10 cellular contexts compared by ENCODE assay signal in genomic region chr3:66481071-66482001, GRCh38. TPM values are rescaled to one million over a fixed set of nuclear protein-coding genes. Genes with fewer than 3 reads are reported as not detected.
DNase-seq lines count a peak whose midpoint lies in the region; ATAC-seq and TF ChIP-seq lines count a peak whose summit lies in the region.
"Had no signal": no experiment of that assay in that cellular context is flagged by ENCODE, and none has a peak within 500 bp of the region (broad histone marks: within the 10 kb centered on the region; RNA-seq: fewer than 3 reads in every experiment).

No MANE protein-coding gene starts in this region.

- peak overlapping the region; percentile 67 for H3K27ac Mint-ChIP-seq in CD8-positive, alpha-beta T cell
- peak overlapping the region; percentile 78 for H3K27ac Mint-ChIP-seq in activated naive CD8-positive, alpha-beta T cell treated with anti-CD3 and anti-CD28 coated beads, Interleukin-2, amount 10 ng/mL, durations not matched to agents 7 days and 5 days
- H3K27ac Mint-ChIP-seq in naive thymus-derived CD4-positive, alpha-beta T cell = peak overlapping the region; percentile 56 to 91 (median 70)

- peaks cover 32% of the 10 kb centered on the region for H3K4me1 ChIP-seq in CD8-positive, alpha-beta T cell (ENCODE audit: insufficient read depth, low read length)
- peaks cover 37 to 58% of the 10 kb centered on the region in 2 donors for H3K4me1 ChIP-seq in naive thymus-derived CD4-positive, alpha-beta T cell (ENCODE audit: control insufficient read depth in 2 of 2, insufficient read depth in 2 of 2, low read length in 2 of 2)
- H3K4me1 ChIP-seq: parathyroid adenoma had no signal

- H3K9me3 ChIP-seq in CD8-positive, alpha-beta T cell (ENCODE audit: low read length) = no peaks in the 10 kb centered on the region
- H3K9me3 ChIP-seq in naive thymus-derived CD4-positive, alpha-beta T cell (ENCODE audit: control insufficient read depth in 2 of 3, low read length in 3 of 3) = no peaks in the 10 kb centered on the region

- H3K9me3 Mint-ChIP-seq in CD8-positive, alpha-beta T cell = no peaks in the 10 kb centered on the region
- peaks cover 2% of the 10 kb centered on the region for H3K9me3 Mint-ChIP-seq in activated naive CD8-positive, alpha-beta T cell treated with anti-CD3 and anti-CD28 coated beads, Interleukin-2, amount 10 ng/mL, durations not matched to agents 7 days and 5 days
- H3K9me3 Mint-ChIP-seq in naive thymus-derived CD4-positive, alpha-beta T cell = peaks cover 0 to 5% (median 0%) of the 10 kb centered on the region in 11 donors

- no peaks in the 10 kb centered on the region for H3K36me3 ChIP-seq in CD8-positive, alpha-beta T cell (ENCODE audit: insufficient read depth, low read length)
- H3K36me3 ChIP-seq in naive thymus-derived CD4-positive, alpha-beta T cell (ENCODE audit: control insufficient read depth in 2 of 3, insufficient read depth in 3 of 3, low read length in 3 of 3) = no peaks in the 10 kb centered on the region

- ATAC-seq in CD8-positive, alpha-beta T cell = no peak
- peak; percentile 15 for ATAC-seq in HG02938 (IDR thresholded peaks at IDR 0.05; ENCODE audit: unreplicated experiment)
- peak; percentile 31 for ATAC-seq in activated naive CD8-positive, alpha-beta T cell treated with anti-CD3 and anti-CD28 coated beads, Interleukin-2, amount 10 ng/mL, durations not matched to agents 7 days and 5 days (ENCODE audit: low read depth)
- no peak for ATAC-seq in naive thymus-derived CD4-positive, alpha-beta T cell

- no peak overlapping the region for H3K4me3 ChIP-seq in CD8-positive, alpha-beta T cell (ENCODE audit: low read depth, low read length)
- H3K4me3 ChIP-seq in naive thymus-derived CD4-positive, alpha-beta T cell (ENCODE audit: low read length) = peak overlapping the region; percentile 25

- H3K4me1 Mint-ChIP-seq in CD8-positive, alpha-beta T cell (ENCODE audit: low read depth) = peaks cover 73% of the 10 kb centered on the region
- peaks cover 49% of the 10 kb centered on the region for H3K4me1 Mint-ChIP-seq in activated naive CD8-positive, alpha-beta T cell treated with anti-CD3 and anti-CD28 coated beads, Interleukin-2, amount 10 ng/mL, durations not matched to agents 7 days and 5 days
- peaks cover 60 to 86% (median 75%) of the 10 kb centered on the region in 7 donors for H3K4me1 Mint-ChIP-seq in naive thymus-derived CD4-positive, alpha-beta T cell

- peak overlapping the region; percentile 51 for H3K4me3 Mint-ChIP-seq in CD8-positive, alpha-beta T cell
- peak overlapping the region; percentile 74 for H3K4me3 Mint-ChIP-seq in activated naive CD8-positive, alpha-beta T cell treated with anti-CD3 and anti-CD28 coated beads, Interleukin-2, amount 10 ng/mL, durations not matched to agents 7 days and 5 days
- H3K4me3 Mint-ChIP-seq in naive thymus-derived CD4-positive, alpha-beta T cell = peak overlapping the region; percentile 30 to 87 (median 71)

- no peak for DNase-seq in CD8-positive, alpha-beta T cell
- DNase-seq in activated naive CD8-positive, alpha-beta T cell treated with anti-CD3 and anti-CD28 coated beads, Interleukin-2, amount 10 ng/mL, durations not matched to agents 7 days and 5 days = no peak
- no peak for DNase-seq in naive thymus-derived CD4-positive, alpha-beta T cell
- DNase-seq in NCI-H2029 (lab: John Stamatoyannopoulos, UW) (no peak), DMS79 treated with DMSO at 0.1 percent for 48 hours (lab: John Stamatoyannopoulos, UW) (no peak), NCI-H226 (no peak), 8988T (no peak)

- no peak overlapping the region for H3K27ac ChIP-seq in CD8-positive, alpha-beta T cell (ENCODE audit: low read depth, low read length)
- no peak overlapping the region for H3K27ac ChIP-seq in naive thymus-derived CD4-positive, alpha-beta T cell (ENCODE audit: low read depth, low read length)
- H3K27ac ChIP-seq: HL-60, parathyroid adenoma had no signal

- H3K27me3 Mint-ChIP-seq in CD8-positive, alpha-beta T cell (ENCODE audit: low read depth) = no peaks in the 10 kb centered on the region
- H3K27me3 Mint-ChIP-seq in activated naive CD8-positive, alpha-beta T cell treated with anti-CD3 and anti-CD28 coated beads, Interleukin-2, amount 10 ng/mL, durations not matched to agents 7 days and 5 days = no peaks in the 10 kb centered on the region
- H3K27me3 Mint-ChIP-seq in naive thymus-derived CD4-positive, alpha-beta T cell = no peaks in the 10 kb centered on the region

- intact Hi-C loops in CD8-positive, alpha-beta T cell (cut with DNase I, micrococcal nuclease) = loop anchor here (2.0 kb wide), 2 partner anchors 13 to 19 kb away; partner anchors contain the start of gene LRIG1 (in 1 of the 2)
- intact Hi-C loops in naive thymus-derived CD4-positive, alpha-beta T cell (cut with micrococcal nuclease) = loop anchor here (1.0 to 5.0 kb wide), 6 partner anchors 8 to 259 kb away; partner anchors contain the start of genes LRIG1 (in 1 of the 2) and SLC25A26 (in 1 of the 2)

- POLR2A ChIA-PET in CD8-positive, alpha-beta T cell (lab: Charles Lee) = interaction anchor here (0.9 to 1.6 kb wide), 3 partner anchors 9 to 19 kb away, joined by 3 to 9 read pairs (median 3); partner anchors contain the start of gene LRIG1
- POLR2A ChIA-PET in activated naive CD8-positive, alpha-beta T cell treated with anti-CD3 and anti-CD28 coated beads, Interleukin-2, amount 10 ng/mL, durations not matched to agents 7 days and 5 days (lab: Charles Lee) = interaction anchor here (0.6 to 1.3 kb wide), 3 partner anchors 8 to 28 kb away, joined by 3 read pairs; no protein-coding TSS in a partner anchor
- POLR2A ChIA-PET in naive thymus-derived CD4-positive, alpha-beta T cell (lab: Charles Lee) = interaction anchor here (0.8 to 5.1 kb wide), 3 partner anchors 8 to 15 kb away, joined by 3 to 28 read pairs (median 4); no protein-coding TSS in a partner anchor

- no peaks in the 10 kb centered on the region for H3K36me3 Mint-ChIP-seq in CD8-positive, alpha-beta T cell
- peaks cover 15% of the 10 kb centered on the region for H3K36me3 Mint-ChIP-seq in activated naive CD8-positive, alpha-beta T cell treated with anti-CD3 and anti-CD28 coated beads, Interleukin-2, amount 10 ng/mL, durations not matched to agents 7 days and 5 days
- H3K36me3 Mint-ChIP-seq in naive thymus-derived CD4-positive, alpha-beta T cell = peaks cover 0 to 36% (median 3%) of the 10 kb centered on the region in 5 donors

- no peaks in the 10 kb centered on the region for H3K27me3 ChIP-seq in CD8-positive, alpha-beta T cell (ENCODE audit: insufficient read depth, low read length)
- no peaks in the 10 kb centered on the region for H3K27me3 ChIP-seq in naive thymus-derived CD4-positive, alpha-beta T cell (ENCODE audit: control insufficient read depth in 2 of 2, insufficient read depth in 2 of 2, low read length in 2 of 2)

- TF ChIP-seq CTCF in CD8-positive, alpha-beta T cell (IDR thresholded peaks at IDR 0.05) = no peak

- CTCF ChIA-PET in CD8-positive, alpha-beta T cell (lab: Charles Lee) = interaction anchor here (1.7 kb wide), 1 partner anchor 74 kb away, joined by 5 read pairs; no protein-coding TSS in a partner anchor
- CTCF ChIA-PET in naive thymus-derived CD4-positive, alpha-beta T cell (lab: Charles Lee) = interaction anchor here (0.9 kb wide), 1 partner anchor 12 kb away, joined by 3 read pairs; no protein-coding TSS in a partner anchor

RNA-seq across cellular contexts. Expression of gene LRIG1, which starts 19.5 kb away (rescaled TPM):
- total RNA-seq in CD8-positive, alpha-beta T cell = 10 to 100 TPM; 38.2 to 39.4 TPM
- 10 to 100 TPM; 17.9 to 27.0 TPM for total RNA-seq in activated naive CD8-positive, alpha-beta T cell treated with anti-CD3 and anti-CD28 coated beads, Interleukin-2, amount 10 ng/mL, durations not matched to agents 7 days and 5 days
- 10 to 100 TPM; 28.5 to 46.3 (median 34.4) TPM for total RNA-seq in naive thymus-derived CD4-positive, alpha-beta T cell
- 10 to 100 TPM; 14.5 to 35.2 TPM for polyA plus RNA-seq in naive thymus-derived CD4-positive, alpha-beta T cell

Comparison
In these comparisons a context has a peak if more than half of its experiments do, and no peak if none do; other contexts are left out.
1. ATAC-seq: peak in HG02938 (single experiment) and activated naive CD8-positive, alpha-beta T cell treated with anti-CD3 and anti-CD28 coated beads, Interleukin-2, amount 10 ng/mL, durations not matched to agents 7 days and 5 days (single experiment); none in CD8-positive, alpha-beta T cell (single experiment) and naive thymus-derived CD4-positive, alpha-beta T cell (single experiment).
2. Peak in every context shown above with its lines, with median percentiles within 50 percentile points of each other: H3K27ac Mint-ChIP-seq and H3K4me3 Mint-ChIP-seq.